Comparison of ENCODE assay signal across 24 cellular contexts in the genomic region with DNA sequence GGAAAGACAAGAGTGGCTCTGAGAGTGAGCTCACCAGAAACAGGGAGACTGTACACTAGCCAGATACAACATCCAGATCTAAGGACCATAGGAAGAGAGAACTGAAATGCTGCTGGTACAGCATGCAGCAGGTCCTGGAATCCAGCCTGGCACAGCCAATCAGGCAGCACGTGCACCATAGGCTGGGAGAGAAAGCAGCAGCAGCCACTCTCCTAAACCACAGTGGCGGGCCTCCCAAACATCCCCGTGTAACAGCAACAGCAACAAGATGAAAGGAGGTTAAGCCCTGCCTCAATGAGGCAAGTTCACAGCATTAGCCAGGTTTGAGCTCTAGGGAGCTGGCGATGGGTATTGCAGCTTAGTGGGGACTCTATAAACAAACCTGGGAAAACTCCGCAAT.
"Had no signal": no experiment of that assay in that cellular context is flagged by ENCODE, and none has a peak within 500 bp of the region (broad histone marks: within the 10 kb centered on the region; RNA-seq: fewer than 3 reads in every experiment).

No MANE protein-coding gene starts in this region.

- H3K4me3 ChIP-seq: esophagus squamous epithelium, gastroesophageal sphincter, left ventricle myocardium inferior, lower lobe of right lung, psoas muscle, sigmoid colon, skin epidermis, stomach, thoracic aorta, transverse colon had no signal

- H2AFZ ChIP-seq: parathyroid adenoma had no signal

- H3K4me3 Mint-ChIP-seq: effector memory CD8-positive, alpha-beta T cell; immature natural killer cell; memory B cell; natural killer cell treated with Interleukin-12 subunit alpha and Interleukin-12 subunit beta and Interleukin-15 and Interleukin-18, amount 100 ng/mL, for 72 hours had no signal

- ATAC-seq: effector memory CD8-positive, alpha-beta T cell; gastroesophageal sphincter; lower lobe of right lung; natural killer cell treated with Interleukin-12 subunit alpha and Interleukin-12 subunit beta and Interleukin-15 and Interleukin-18, amount 100 ng/mL, for 72 hours; psoas muscle had no signal

- DNase-seq: effector memory CD8-positive, alpha-beta T cell; esophagus squamous epithelium; foreskin fibroblast; glutamatergic neuron; immature natural killer cell; left ventricle myocardium inferior; lower lobe of right lung; midbrain; psoas muscle; retina; sigmoid colon; stimulated activated CD4-positive, alpha-beta T cell treated with anti-CD3 and anti-CD28 coated beads, Interleukin-2, amount 100 ng/mL, for 24 hours; stimulated activated CD4-positive, alpha-beta T cell treated with anti-CD3 and anti-CD28 coated beads, Interleukin-4, amount 100 ng/mL, for 4 hours; stimulated activated naive CD4-positive, alpha-beta T cell; stomach; substantia nigra; transverse colon had no signal

- H3K27ac Mint-ChIP-seq: immature natural killer cell; memory B cell; natural killer cell treated with Interleukin-12 subunit alpha and Interleukin-12 subunit beta and Interleukin-15 and Interleukin-18, amount 100 ng/mL, for 72 hours had no signal

- H3K79me2 ChIP-seq: parathyroid adenoma had no signal

- H3K27me3 ChIP-seq: esophagus squamous epithelium, gastroesophageal sphincter, sigmoid colon, stomach, transverse colon had no signal

- H3K9ac ChIP-seq: parathyroid adenoma had no signal

- H3K27me3 Mint-ChIP-seq: memory B cell; natural killer cell treated with Interleukin-12 subunit alpha and Interleukin-12 subunit beta and Interleukin-15 and Interleukin-18, amount 100 ng/mL, for 72 hours had no signal

- H3K4me1 ChIP-seq: esophagus squamous epithelium, gastroesophageal sphincter, left ventricle myocardium inferior, lower lobe of right lung, parathyroid adenoma, psoas muscle, stomach, transverse colon had no signal

- H3K27ac ChIP-seq: esophagus squamous epithelium, gastroesophageal sphincter, left ventricle myocardium inferior, lower lobe of right lung, parathyroid adenoma, psoas muscle, sigmoid colon, skin epidermis, stomach, thoracic aorta, transverse colon had no signal

- H3K36me3 Mint-ChIP-seq: memory B cell; natural killer cell treated with Interleukin-12 subunit alpha and Interleukin-12 subunit beta and Interleukin-15 and Interleukin-18, amount 100 ng/mL, for 72 hours had no signal

- H3K4me1 Mint-ChIP-seq: immature natural killer cell had no signal

- FAIRE-seq: keratinocyte had no signal

- H3K9me3 ChIP-seq: esophagus squamous epithelium, gastroesophageal sphincter, lower lobe of right lung, psoas muscle, sigmoid colon, stomach, thoracic aorta, transverse colon had no signal

- H3K36me3 ChIP-seq: esophagus squamous epithelium, gastroesophageal sphincter, left ventricle myocardium inferior, lower lobe of right lung, sigmoid colon, stomach, thoracic aorta, transverse colon had no signal

- H3K9me3 Mint-ChIP-seq: effector memory CD8-positive, alpha-beta T cell; immature natural killer cell; memory B cell; natural killer cell treated with Interleukin-12 subunit alpha and Interleukin-12 subunit beta and Interleukin-15 and Interleukin-18, amount 100 ng/mL, for 72 hours had no signal
